In the genomic region with DNA sequence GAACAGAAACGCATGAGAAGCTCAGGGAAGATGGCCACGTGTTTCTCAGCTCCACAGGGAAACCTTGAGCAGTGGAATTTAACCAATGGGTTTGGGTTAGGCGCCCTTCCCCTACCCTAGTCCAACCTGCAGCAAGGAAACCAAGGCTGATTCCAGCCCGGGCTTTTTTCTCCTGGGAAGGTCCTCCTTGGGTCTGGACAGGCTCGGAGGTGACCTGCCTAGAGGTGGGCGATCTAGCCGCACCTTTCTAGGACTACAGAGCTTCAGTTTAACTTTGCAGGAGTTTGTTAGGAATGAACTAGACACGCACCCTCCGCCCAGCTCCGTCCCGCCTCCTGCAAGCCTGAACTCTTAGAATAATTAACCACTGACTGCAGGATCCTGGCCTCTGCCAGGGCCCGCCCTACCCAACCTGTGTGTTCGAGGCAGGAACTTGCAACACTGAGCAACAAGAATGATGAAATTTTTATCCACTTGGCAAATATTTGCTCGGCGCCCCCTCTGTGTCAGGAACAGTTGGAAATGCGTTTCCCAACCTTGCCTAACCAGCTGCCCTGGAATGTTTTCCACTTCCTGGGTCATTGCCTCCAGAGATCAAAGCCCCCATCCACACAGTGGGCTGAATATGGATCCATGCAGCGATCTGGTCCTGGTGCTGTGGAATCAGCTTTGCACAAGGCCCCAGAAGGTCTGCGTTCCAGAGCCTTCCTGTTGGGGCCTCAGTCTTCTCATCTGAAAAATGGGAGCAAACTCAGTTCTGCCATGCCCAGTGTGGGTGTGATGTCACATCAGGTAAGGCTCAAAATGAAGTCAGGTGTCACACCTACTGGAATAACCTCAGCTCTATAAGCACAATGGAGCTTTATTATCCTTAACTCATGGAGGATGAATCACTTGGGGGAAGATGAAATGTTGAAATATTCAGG, we compare ENCODE assay signal across 11 cellular contexts. TPM values are rescaled to one million over a fixed set of nuclear protein-coding genes. Genes with fewer than 3 reads are reported as not detected.
DNase-seq lines count a peak whose midpoint lies in the region; ATAC-seq and TF ChIP-seq lines count a peak whose summit lies in the region.
"Had no signal": no experiment of that assay in that cellular context is flagged by ENCODE, and none has a peak within 500 bp of the region (broad histone marks: within the 10 kb centered on the region; RNA-seq: fewer than 3 reads in every experiment).

No MANE protein-coding gene starts in this region.

- H3K4me3 ChIP-seq in MG63: no peak overlapping the region
- H3K4me3 ChIP-seq in colonic mucosa: no peak overlapping the region
- no peak overlapping the region for H3K4me3 ChIP-seq in lung

- intact Hi-C loops in colonic mucosa (cut with DNase I): no loop called here

- DNase-seq in AG08395 (ENCODE audit: low spot score): peak; percentile 42
- peak; percentile 26 for DNase-seq in MG63
- peak; percentile 89 for DNase-seq in colonic mucosa
- DNase-seq in lung (ENCODE audit: low spot score): peak; percentile 85
- DNase-seq in stimulated activated CD4-positive, alpha-beta T cell treated with anti-CD3 and anti-CD28 coated beads, Interleukin-1b, Interleukin-23, amount 100 ng/mL, for 48 hours: no peak
- DNase-seq in middle frontal gyrus (ENCODE audit: extremely low spot score, low spot score): no peak
- DNase-seq in pons (ENCODE audit: low spot score): no peak
- DNase-seq: CD4-positive, CD25-positive, alpha-beta regulatory T cell; NCI-H2227 treated with DMSO at 0.1 percent for 48 hours had no signal

- WGBS in lung, 2 donors: 39 to 49% methylated on average over 18 of the region's 18 CpGs

- TF ChIP-seq CTCF in colonic mucosa (IDR thresholded peaks at IDR 0.05) (no peak), lung (IDR thresholded peaks at IDR 0.05; ENCODE audit: control extremely low read depth, extremely low read depth) (no peak)

- H3K36me3 ChIP-seq in MG63 (no peaks in the 10 kb centered on the region; the same call in 1 of the 2 replicates), colonic mucosa (peaks cover 10% of the 10 kb centered on the region), lung (ENCODE audit: control insufficient read depth in 2 of 2, insufficient read depth in 2 of 2, low read length in 2 of 2) (peaks cover 0 to 17% of the 10 kb centered on the region in 2 donors)

- H3K27ac ChIP-seq in colonic mucosa: peak overlapping the region; percentile 89
- H3K27ac ChIP-seq in lung (ENCODE audit: low read depth in 1 of 2, low read length in 1 of 2): peak overlapping the region in 1 of 2 donors; percentile 84
- H3K27ac ChIP-seq: VCaP had no signal

- no peaks in the 10 kb centered on the region for H3K27me3 ChIP-seq in MG63
- H3K27me3 ChIP-seq in colonic mucosa: no peaks in the 10 kb centered on the region
- no peaks in the 10 kb centered on the region for H3K27me3 ChIP-seq in lung (ENCODE audit: control insufficient read depth, insufficient read depth)

- peak overlapping the region; percentile 55 for H3K9ac ChIP-seq in colonic mucosa (ENCODE audit: low read depth in 2 of 2, low read length in 2 of 2)

- ATAC-seq in lung (ENCODE audit: insufficient read depth, low FRiP score) (peak; percentile 20), GM21367 (IDR thresholded peaks at IDR 0.05; ENCODE audit: unreplicated experiment) (no peak)

- H3K9me3 ChIP-seq in MG63: no peaks in the 10 kb centered on the region
- no peaks in the 10 kb centered on the region for H3K9me3 ChIP-seq in colonic mucosa
- no peaks in the 10 kb centered on the region for H3K9me3 ChIP-seq in lung (ENCODE audit: control insufficient read depth in 2 of 2, insufficient read depth in 1 of 2, low read length in 1 of 2)

- peaks cover 20% of the 10 kb centered on the region for H3K4me1 ChIP-seq in colonic mucosa
- H3K4me1 ChIP-seq in lung (ENCODE audit: control insufficient read depth in 2 of 2, insufficient read depth in 2 of 2, low read length in 2 of 2): peaks cover 0 to 6% of the 10 kb centered on the region in 2 donors

RNA-seq across cellular contexts. Expression of a gene that starts 13.3 kb away (rescaled TPM):
- 95.7 and 112 TPM in 2 replicates for total RNA-seq in MG63 (2014; rRNA removed; shearing (Covaris generic); ENCODE audit: low replicate concordance)
- total RNA-seq in colonic mucosa (100 to 1,000 TPM; 217 to 259 TPM), lung (10 to 100 TPM; 59.2 to 72.6 TPM)
- 100 to 1,000 TPM in 1 of 2 donors, 10 to 100 TPM in 1; 70.7 to 247 TPM for polyA plus RNA-seq in lung

RNA-seq across cellular contexts. Expression of a gene that starts 13.6 kb away (rescaled TPM):
- total RNA-seq in MG63 (2014; rRNA removed; shearing (Covaris generic); ENCODE audit: low replicate concordance): 29.6 and 52.6 TPM in 2 replicates
- total RNA-seq in colonic mucosa (100 to 1,000 TPM; 410 to 474 TPM), lung (10 to 100 TPM; 30.2 to 63.7 TPM)
- polyA plus RNA-seq in lung: 100 to 1,000 TPM in 1 of 2 donors, 10 to 100 TPM in 1; 49.8 to 107 TPM
- total RNA-seq: CD4-positive, CD25-positive, alpha-beta regulatory T cell had no signal

RNA-seq across cellular contexts. Expression of a gene that starts 18.7 kb away (rescaled TPM):
- total RNA-seq in MG63 (2014; rRNA removed; shearing (Covaris generic); ENCODE audit: low replicate concordance): 7.6 and 29.1 TPM in 2 replicates
- total RNA-seq in colonic mucosa: 10 to 100 TPM; 25.4 to 39.9 TPM
- total RNA-seq in lung: 10 to 100 TPM in 1 of 2 donors, 1 to 10 TPM in 1; 9.7 to 26.0 TPM
- polyA plus RNA-seq in lung: 10 to 100 TPM; 15.1 to 21.6 TPM

Comparison
In these comparisons a context has a peak if more than half of its experiments do, and no peak if none do; other contexts are left out.
1. DNase-seq: peak in AG08395 (single experiment), MG63 (single experiment), colonic mucosa (single experiment) and lung (single experiment); none in stimulated activated CD4-positive, alpha-beta T cell treated with anti-CD3 and anti-CD28 coated beads, Interleukin-1b, Interleukin-23, amount 100 ng/mL, for 48 hours (single experiment), middle frontal gyrus (single experiment) and pons (single experiment).